In genomic region chr12:106079148-106079738, GRCh38 we compare ENCODE assay signal across 1 cellular context.
TF ChIP-seq lines count a peak whose summit lies in the region.

No MANE protein-coding gene starts in this region.

TF ChIP-seq in IMR-90, 13 proteins besides CTCF, POLR2A, EP300 and RAD21 (continued from another document):
- no peak for TF ChIP-seq USF2 (IDR thresholded peaks at IDR 0.05; ENCODE audit: low read depth, low read length)
- no peak for TF ChIP-seq NFE2L2 (IDR thresholded peaks at IDR 0.05; ENCODE audit: low read depth, low read length)
- no peak for TF ChIP-seq RFX5 (IDR thresholded peaks at IDR 0.05; ENCODE audit: low read depth, low read length)
